In genomic region chr1:2129256-2129943, GRCh38 we compare ENCODE assay signal across 16 cellular contexts.
"Had no signal": no experiment of that assay in that cellular context is flagged by ENCODE, and none has a peak within 500 bp of the region (broad histone marks: within the 10 kb centered on the region; RNA-seq: fewer than 3 reads in every experiment).

No MANE protein-coding gene starts in this region.

- H3K36me3 Mint-ChIP-seq: activated CD8-positive, alpha-beta memory T cell treated with anti-CD3 and anti-CD28 coated beads, Interleukin-2, amount 10 ng/mL, durations not matched to agents 7 days and 5 days; activated naive CD8-positive, alpha-beta T cell treated with anti-CD3 and anti-CD28 coated beads for 36 hours; natural killer cell had no signal

- H3K27me3 ChIP-seq: body of pancreas, transverse colon had no signal

- DNase-seq: activated CD4-positive, alpha-beta memory T cell treated with anti-CD3 and anti-CD28 coated beads, Interleukin-2, amount 10 ng/mL, durations not matched to agents 7 days and 5 days; activated CD4-positive, alpha-beta T cell treated with anti-CD3 and anti-CD28 coated beads for 48 hours; activated CD4-positive, CD25-positive, alpha-beta regulatory T cell; activated CD8-positive, alpha-beta memory T cell treated with anti-CD3 and anti-CD28 coated beads, Interleukin-2, amount 10 ng/mL, durations not matched to agents 7 days and 5 days; activated naive CD8-positive, alpha-beta T cell treated with anti-CD3 and anti-CD28 coated beads for 36 hours; amniotic stem cell; erythroblast; natural killer cell; retina; stimulated activated CD4-positive, alpha-beta T cell treated with anti-CD3 and anti-CD28 coated beads, Interleukin-2, amount 100 ng/mL, for 24 hours; T-helper 9 cell; transverse colon had no signal

- H3K27me3 Mint-ChIP-seq: activated CD4-positive, alpha-beta memory T cell treated with anti-CD3 and anti-CD28 coated beads, Interleukin-2, amount 10 ng/mL, durations not matched to agents 7 days and 5 days; activated CD8-positive, alpha-beta memory T cell treated with anti-CD3 and anti-CD28 coated beads, Interleukin-2, amount 10 ng/mL, durations not matched to agents 7 days and 5 days; activated naive CD8-positive, alpha-beta T cell treated with anti-CD3 and anti-CD28 coated beads for 36 hours; central memory CD8-positive, alpha-beta T cell; stimulated activated naive CD8-positive, alpha-beta T cell treated with anti-CD3 and anti-CD28 coated beads, Interleukin-15, Interleukin-2, amounts not matched to agents 100 ng/mL and 50 ng/mL, for 24 hours had no signal

- H3K27ac ChIP-seq: body of pancreas, coronary artery, transverse colon had no signal

- H3K27ac Mint-ChIP-seq: activated CD4-positive, alpha-beta memory T cell treated with anti-CD3 and anti-CD28 coated beads, Interleukin-2, amount 10 ng/mL, durations not matched to agents 7 days and 5 days; activated CD8-positive, alpha-beta memory T cell treated with anti-CD3 and anti-CD28 coated beads, Interleukin-2, amount 10 ng/mL, durations not matched to agents 7 days and 5 days; activated naive CD8-positive, alpha-beta T cell treated with anti-CD3 and anti-CD28 coated beads for 36 hours; natural killer cell; stimulated activated naive CD8-positive, alpha-beta T cell treated with anti-CD3 and anti-CD28 coated beads, Interleukin-15, Interleukin-2, amounts not matched to agents 100 ng/mL and 50 ng/mL, for 24 hours had no signal

- H3K36me3 ChIP-seq: transverse colon had no signal

- H3K9me3 ChIP-seq: body of pancreas, transverse colon had no signal

- H3K4me3 ChIP-seq: body of pancreas, coronary artery, transverse colon had no signal

- H3K9me3 Mint-ChIP-seq: activated naive CD8-positive, alpha-beta T cell treated with anti-CD3 and anti-CD28 coated beads for 36 hours; central memory CD8-positive, alpha-beta T cell; natural killer cell; stimulated activated naive CD8-positive, alpha-beta T cell treated with anti-CD3 and anti-CD28 coated beads, Interleukin-15, Interleukin-2, amounts not matched to agents 100 ng/mL and 50 ng/mL, for 24 hours had no signal

- ATAC-seq: activated CD8-positive, alpha-beta memory T cell treated with anti-CD3 and anti-CD28 coated beads, Interleukin-2, amount 10 ng/mL, durations not matched to agents 7 days and 5 days; body of pancreas; natural killer cell had no signal

- H3K4me3 Mint-ChIP-seq: activated CD4-positive, alpha-beta memory T cell treated with anti-CD3 and anti-CD28 coated beads, Interleukin-2, amount 10 ng/mL, durations not matched to agents 7 days and 5 days; activated CD8-positive, alpha-beta memory T cell treated with anti-CD3 and anti-CD28 coated beads, Interleukin-2, amount 10 ng/mL, durations not matched to agents 7 days and 5 days; activated naive CD8-positive, alpha-beta T cell treated with anti-CD3 and anti-CD28 coated beads for 36 hours; central memory CD8-positive, alpha-beta T cell; natural killer cell; stimulated activated naive CD8-positive, alpha-beta T cell treated with anti-CD3 and anti-CD28 coated beads, Interleukin-15, Interleukin-2, amounts not matched to agents 100 ng/mL and 50 ng/mL, for 24 hours had no signal
